34 cellular contexts compared by ENCODE assay signal in genomic region chr17:62161405-62162148, GRCh38.
"Had no signal": no experiment of that assay in that cellular context is flagged by ENCODE, and none has a peak within 500 bp of the region (broad histone marks: within the 10 kb centered on the region; RNA-seq: fewer than 3 reads in every experiment).

No MANE protein-coding gene starts in this region.

- DNase-seq: activated B cell treated with CpG ODN at 0.5 μM for 24 hours; activated CD4-positive, alpha-beta memory T cell treated with anti-CD3 and anti-CD28 coated beads for 36 hours; activated CD4-positive, alpha-beta T cell treated with anti-CD3 and anti-CD28 coated beads for 36 hours; activated CD4-positive, alpha-beta T cell treated with anti-CD3 and anti-CD28 coated beads, Interleukin-2, amount 10 ng/mL, durations not matched to agents 24 days and 14 days; activated CD4-positive, CD25-positive, alpha-beta regulatory T cell treated with anti-CD3 and anti-CD28 coated beads, Interleukin-2, amount 50 U/mL, for 72 hours; activated CD8-positive, alpha-beta memory T cell treated with anti-CD3 and anti-CD28 coated beads, Interleukin-2, amount 10 ng/mL, durations not matched to agents 7 days and 5 days; activated CD8-positive, alpha-beta memory T cell treated with anti-CD3 and anti-CD28 coated beads, Interleukin-2, amount 50 U/mL, for 4 hours; activated CD8-positive, alpha-beta T cell treated with anti-CD3 and anti-CD28 coated beads, Interleukin-2, amount 10 ng/mL, durations not matched to agents 7 days and 5 days; activated effector memory CD4-positive, alpha-beta T cell treated with anti-CD3 and anti-CD28 coated beads, Interleukin-2, amount 50 U/mL, for 16 hours; activated naive CD4-positive, alpha-beta T cell treated with anti-CD3 and anti-CD28 coated beads for 36 hours; activated naive CD8-positive, alpha-beta T cell treated with anti-CD3 and anti-CD28 coated beads for 36 hours; activated naive CD8-positive, alpha-beta T cell treated with anti-CD3 and anti-CD28 coated beads, Interleukin-2, amount 50 U/mL, for 24 hours; activated T-cell treated with anti-CD3 and anti-CD28 coated beads, Interleukin-2, amount 50 U/mL, for 1 hour; activated T-cell treated with anti-CD3 and anti-CD28 coated beads, Interleukin-2, amount 50 U/mL, for 48 hours; adrenal gland; amygdala; aorta; body of pancreas; caudate nucleus; cortex of kidney; dermis blood vessel endothelial cell; effector CD4-positive, alpha-beta T cell; foreskin fibroblast; heart left ventricle; T-helper 17 cell; T1000; WERI-Rb-1 had no signal

- H3K36me3 Mint-ChIP-seq: activated CD4-positive, alpha-beta memory T cell treated with anti-CD3 and anti-CD28 coated beads for 36 hours; activated CD8-positive, alpha-beta memory T cell treated with anti-CD3 and anti-CD28 coated beads, Interleukin-2, amount 10 ng/mL, durations not matched to agents 7 days and 5 days; activated naive CD4-positive, alpha-beta T cell treated with anti-CD3 and anti-CD28 coated beads, Interleukin-2, amount 50 U/mL, for 24 hours; activated naive CD8-positive, alpha-beta T cell treated with anti-CD3 and anti-CD28 coated beads for 36 hours had no signal

- H3K36me3 ChIP-seq: adrenal gland, heart left ventricle, WERI-Rb-1 had no signal

- H3K4me1 ChIP-seq: adrenal gland, heart left ventricle had no signal

- H3K27me3 Mint-ChIP-seq: activated naive CD4-positive, alpha-beta T cell treated with anti-CD3 and anti-CD28 coated beads, Interleukin-2, amount 50 U/mL, for 24 hours had no signal

- H3K27ac ChIP-seq: adrenal gland, body of pancreas, heart left ventricle, WERI-Rb-1 had no signal

- H3K4me3 Mint-ChIP-seq: activated B cell treated with CpG ODN at 0.5 μM for 24 hours; activated CD4-positive, alpha-beta memory T cell treated with anti-CD3 and anti-CD28 coated beads for 36 hours; activated CD4-positive, alpha-beta T cell treated with anti-CD3 and anti-CD28 coated beads for 36 hours; activated CD4-positive, alpha-beta T cell treated with anti-CD3 and anti-CD28 coated beads, Interleukin-2, amount 10 ng/mL, durations not matched to agents 24 days and 14 days; activated CD8-positive, alpha-beta memory T cell treated with anti-CD3 and anti-CD28 coated beads, Interleukin-2, amount 10 ng/mL, durations not matched to agents 7 days and 5 days; activated CD8-positive, alpha-beta T cell treated with anti-CD3 and anti-CD28 coated beads, Interleukin-2, amount 10 ng/mL, durations not matched to agents 7 days and 5 days; activated naive CD4-positive, alpha-beta T cell treated with anti-CD3 and anti-CD28 coated beads for 36 hours; activated naive CD4-positive, alpha-beta T cell treated with anti-CD3 and anti-CD28 coated beads, Interleukin-2, amount 50 U/mL, for 24 hours; activated naive CD8-positive, alpha-beta T cell treated with anti-CD3 and anti-CD28 coated beads for 36 hours; activated naive CD8-positive, alpha-beta T cell treated with anti-CD3 and anti-CD28 coated beads, Interleukin-2, amount 50 U/mL, for 24 hours; activated T-helper 1 cell treated with anti-CD3 and anti-CD28 coated beads, Interleukin-12 subunit alpha, Interleukin-12 subunit beta, Interleukin-2, Interleukin-4 antibody, amounts not matched to agents 30 ng/mL and 10 ng/mL and 1 ng/mL, durations not matched to agents 14 hours and 24 hours and 36 hours; T-helper 17 cell; T-helper 2 cell treated with Interferon-gamma antibody and Interleukin-4, amounts not matched to agents 5 μg/mL and 100 μg/mL, for 36 hours had no signal

- FAIRE-seq: colon, frontal cortex had no signal

- H3K4me1 Mint-ChIP-seq: activated B cell treated with CpG ODN at 0.5 μM for 24 hours; activated CD4-positive, alpha-beta T cell treated with anti-CD3 and anti-CD28 coated beads, Interleukin-2, amount 10 ng/mL, durations not matched to agents 24 days and 14 days had no signal

- H3K9me3 ChIP-seq: adrenal gland, body of pancreas, heart left ventricle had no signal

- H3K27me3 ChIP-seq: adrenal gland, body of pancreas had no signal

- ATAC-seq: activated CD4-positive, alpha-beta T cell treated with anti-CD3 and anti-CD28 coated beads for 36 hours; activated CD8-positive, alpha-beta memory T cell treated with anti-CD3 and anti-CD28 coated beads, Interleukin-2, amount 10 ng/mL, durations not matched to agents 7 days and 5 days; activated CD8-positive, alpha-beta T cell treated with anti-CD3 and anti-CD28 coated beads, Interleukin-2, amount 10 ng/mL, durations not matched to agents 7 days and 5 days; activated naive CD8-positive, alpha-beta T cell treated with anti-CD3 and anti-CD28 coated beads, Interleukin-2, amount 50 U/mL, for 24 hours; body of pancreas; esophagus mucosa; heart left ventricle; T-helper 17 cell had no signal

- H3K4me3 ChIP-seq: adrenal gland, body of pancreas, heart left ventricle had no signal

- H3K27ac Mint-ChIP-seq: activated B cell treated with CpG ODN at 0.5 μM for 24 hours; activated CD4-positive, alpha-beta memory T cell treated with anti-CD3 and anti-CD28 coated beads for 36 hours; activated CD4-positive, alpha-beta T cell treated with anti-CD3 and anti-CD28 coated beads for 36 hours; activated CD4-positive, alpha-beta T cell treated with anti-CD3 and anti-CD28 coated beads, Interleukin-2, amount 10 ng/mL, durations not matched to agents 24 days and 14 days; activated CD8-positive, alpha-beta memory T cell treated with anti-CD3 and anti-CD28 coated beads, Interleukin-2, amount 10 ng/mL, durations not matched to agents 7 days and 5 days; activated CD8-positive, alpha-beta T cell treated with anti-CD3 and anti-CD28 coated beads, Interleukin-2, amount 10 ng/mL, durations not matched to agents 7 days and 5 days; activated naive CD4-positive, alpha-beta T cell treated with anti-CD3 and anti-CD28 coated beads for 36 hours; activated naive CD4-positive, alpha-beta T cell treated with anti-CD3 and anti-CD28 coated beads, Interleukin-2, amount 50 U/mL, for 24 hours; activated naive CD8-positive, alpha-beta T cell treated with anti-CD3 and anti-CD28 coated beads for 36 hours; activated naive CD8-positive, alpha-beta T cell treated with anti-CD3 and anti-CD28 coated beads, Interleukin-2, amount 50 U/mL, for 24 hours; activated T-helper 1 cell treated with anti-CD3 and anti-CD28 coated beads, Interleukin-12 subunit alpha, Interleukin-12 subunit beta, Interleukin-2, Interleukin-4 antibody, amounts not matched to agents 30 ng/mL and 10 ng/mL and 1 ng/mL, durations not matched to agents 14 hours and 24 hours and 36 hours; activated T-helper 2 cell treated with anti-CD3 and anti-CD28 coated beads, Interferon-gamma antibody, Interleukin-2, Interleukin-4, amounts not matched to agents 10 μg/mL and 5 μg/mL and 100 μg/mL, durations not matched to agents 14 hours and 24 hours and 36 hours; T-helper 17 cell; T-helper 2 cell treated with Interferon-gamma antibody and Interleukin-4, amounts not matched to agents 5 μg/mL and 100 μg/mL, for 36 hours had no signal

- H3K9me3 Mint-ChIP-seq: activated B cell treated with CpG ODN at 0.5 μM for 24 hours; activated CD4-positive, alpha-beta memory T cell treated with anti-CD3 and anti-CD28 coated beads for 36 hours; activated CD4-positive, alpha-beta T cell treated with anti-CD3 and anti-CD28 coated beads, Interleukin-2, amount 10 ng/mL, durations not matched to agents 24 days and 14 days; activated naive CD4-positive, alpha-beta T cell treated with anti-CD3 and anti-CD28 coated beads for 36 hours; activated naive CD4-positive, alpha-beta T cell treated with anti-CD3 and anti-CD28 coated beads, Interleukin-2, amount 50 U/mL, for 24 hours; activated naive CD8-positive, alpha-beta T cell treated with anti-CD3 and anti-CD28 coated beads for 36 hours; activated naive CD8-positive, alpha-beta T cell treated with anti-CD3 and anti-CD28 coated beads, Interleukin-2, amount 50 U/mL, for 24 hours; activated T-helper 1 cell treated with anti-CD3 and anti-CD28 coated beads, Interleukin-12 subunit alpha, Interleukin-12 subunit beta, Interleukin-2, Interleukin-4 antibody, amounts not matched to agents 30 ng/mL and 10 ng/mL and 1 ng/mL, durations not matched to agents 14 hours and 24 hours and 36 hours; activated T-helper 2 cell treated with anti-CD3 and anti-CD28 coated beads, Interferon-gamma antibody, Interleukin-2, Interleukin-4, amounts not matched to agents 10 μg/mL and 5 μg/mL and 100 μg/mL, durations not matched to agents 14 hours and 24 hours and 36 hours; T-helper 2 cell treated with Interferon-gamma antibody and Interleukin-4, amounts not matched to agents 5 μg/mL and 100 μg/mL, for 36 hours had no signal
